34 cellular contexts compared by ENCODE assay signal in genomic region chr12:48235796-48236333, GRCh38. TPM values are rescaled to one million over a fixed set of nuclear protein-coding genes. Genes with fewer than 3 reads are reported as not detected.
"Had no signal": no experiment of that assay in that cellular context is flagged by ENCODE, and none has a peak within 500 bp of the region (broad histone marks: within the 10 kb centered on the region; RNA-seq: fewer than 3 reads in every experiment).

No MANE protein-coding gene starts in this region.

- H3K27ac ChIP-seq: ascending aorta, cardiac muscle cell, WERI-Rb-1 had no signal

- ATAC-seq: activated CD4-positive, alpha-beta T cell treated with anti-CD3 and anti-CD28 coated beads for 36 hours; activated CD4-positive, CD25-positive, alpha-beta regulatory T cell treated with anti-CD3 and anti-CD28 coated beads, Interleukin-2, amount 50 U/mL, for 24 hours; activated CD8-positive, alpha-beta memory T cell treated with anti-CD3 and anti-CD28 coated beads, Interleukin-2, amount 10 ng/mL, durations not matched to agents 7 days and 5 days; activated CD8-positive, alpha-beta T cell treated with anti-CD3 and anti-CD28 coated beads, Interleukin-2, amount 10 ng/mL, durations not matched to agents 7 days and 5 days; activated naive CD8-positive, alpha-beta T cell treated with anti-CD3 and anti-CD28 coated beads, Interleukin-2, amount 50 U/mL, for 24 hours; WTC11 had no signal

- H3K4me3 ChIP-seq: ascending aorta, cardiac muscle cell had no signal

- FAIRE-seq: bronchial epithelial cell had no signal

- H3K4me1 ChIP-seq: ascending aorta had no signal

- H3K27me3 ChIP-seq: ascending aorta, cardiac muscle cell had no signal

- DNase-seq: activated CD4-positive, alpha-beta memory T cell treated with anti-CD3 and anti-CD28 coated beads, Interleukin-2, amount 10 ng/mL, durations not matched to agents 7 days and 5 days; activated CD4-positive, alpha-beta T cell treated with anti-CD3 and anti-CD28 coated beads for 1 hour; activated CD4-positive, alpha-beta T cell treated with anti-CD3 and anti-CD28 coated beads for 36 hours; activated CD4-positive, alpha-beta T cell treated with anti-CD3 and anti-CD28 coated beads for 48 hours; activated CD4-positive, alpha-beta T cell treated with anti-CD3 and anti-CD28 coated beads, Interleukin-2, amount 10 ng/mL, durations not matched to agents 7 days and 5 days; activated CD4-positive, alpha-beta T cell treated with anti-CD3 and anti-CD28 coated beads, Interleukin-2, amount 50 U/mL, for 48 hours; activated CD4-positive, CD25-positive, alpha-beta regulatory T cell; activated CD8-positive, alpha-beta memory T cell treated with anti-CD3 and anti-CD28 coated beads for 24 hours; activated CD8-positive, alpha-beta memory T cell treated with anti-CD3 and anti-CD28 coated beads, Interleukin-2, amount 10 ng/mL, durations not matched to agents 7 days and 5 days; activated CD8-positive, alpha-beta memory T cell treated with anti-CD3 and anti-CD28 coated beads, Interleukin-2, amount 50 U/mL, for 48 hours; activated CD8-positive, alpha-beta T cell treated with anti-CD3 and anti-CD28 coated beads, Interleukin-2, amount 10 ng/mL, durations not matched to agents 7 days and 5 days; activated effector memory CD4-positive, alpha-beta T cell treated with Interleukin-2 at 50 U/mL for 16 hours; activated gamma-delta T cell; activated naive CD4-positive, alpha-beta T cell treated with anti-CD3 and anti-CD28 coated beads, Interleukin-2, amount 10 ng/mL, durations not matched to agents 7 days and 5 days; activated naive CD4-positive, alpha-beta T cell treated with Interleukin-2 at 50 U/mL for 16 hours; activated naive CD8-positive, alpha-beta T cell treated with anti-CD3 and anti-CD28 coated beads, Interleukin-2, amount 10 ng/mL, durations not matched to agents 7 days and 5 days; activated naive CD8-positive, alpha-beta T cell treated with anti-CD3 and anti-CD28 coated beads, Interleukin-2, amount 50 U/mL, for 24 hours; activated T-cell treated with anti-CD3 and anti-CD28 coated beads, Interleukin-2, amount 50 U/mL, for 24 hours; activated T-cell treated with anti-CD3 and anti-CD28 coated beads, Interleukin-2, amount 50 U/mL, for 48 hours; amygdala; anterior cingulate cortex; caudate nucleus; cerebellar nuclear complex; T-helper 1 cell; T-helper 2 cell; T-helper 9 cell; WERI-Rb-1 had no signal

- H3K36me3 ChIP-seq: ascending aorta, cardiac muscle cell, WERI-Rb-1 had no signal

- H3K9me3 ChIP-seq: ascending aorta had no signal

RNA-seq across cellular contexts. Expression of gene OR10AD1, which starts 32.8 kb away (rescaled TPM):
- total RNA-seq: activated CD4-positive, alpha-beta memory T cell treated with anti-CD3 and anti-CD28 coated beads, Interleukin-2, amount 10 ng/mL, durations not matched to agents 7 days and 5 days; activated CD4-positive, alpha-beta T cell treated with anti-CD3 and anti-CD28 coated beads for 36 hours; activated CD4-positive, alpha-beta T cell treated with anti-CD3 and anti-CD28 coated beads, Interleukin-2, amount 10 ng/mL, durations not matched to agents 7 days and 5 days; activated CD8-positive, alpha-beta memory T cell treated with anti-CD3 and anti-CD28 coated beads, Interleukin-2, amount 10 ng/mL, durations not matched to agents 7 days and 5 days; activated CD8-positive, alpha-beta T cell treated with anti-CD3 and anti-CD28 coated beads, Interleukin-2, amount 10 ng/mL, durations not matched to agents 7 days and 5 days; activated naive CD8-positive, alpha-beta T cell treated with anti-CD3 and anti-CD28 coated beads, Interleukin-2, amount 10 ng/mL, durations not matched to agents 7 days and 5 days; activated T-helper 2 cell treated with anti-CD3 and anti-CD28 coated beads, Interferon-gamma antibody, Interleukin-2, Interleukin-4, amounts not matched to agents 10 μg/mL and 5 μg/mL and 100 μg/mL, durations not matched to agents 14 hours and 24 hours and 36 hours; ascending aorta; bronchial epithelial cell; cardiac muscle cell; WTC11 had no signal
- polyA plus RNA-seq: adipose tissue, cardiac muscle cell had no signal

RNA-seq across cellular contexts. Expression of gene CCDC184, which starts 52.4 kb away (rescaled TPM):
- total RNA-seq: bronchial epithelial cell had no signal
- polyA plus RNA-seq: cardiac muscle cell had no signal
